26 cellular contexts compared by ENCODE assay signal in the genomic region with DNA sequence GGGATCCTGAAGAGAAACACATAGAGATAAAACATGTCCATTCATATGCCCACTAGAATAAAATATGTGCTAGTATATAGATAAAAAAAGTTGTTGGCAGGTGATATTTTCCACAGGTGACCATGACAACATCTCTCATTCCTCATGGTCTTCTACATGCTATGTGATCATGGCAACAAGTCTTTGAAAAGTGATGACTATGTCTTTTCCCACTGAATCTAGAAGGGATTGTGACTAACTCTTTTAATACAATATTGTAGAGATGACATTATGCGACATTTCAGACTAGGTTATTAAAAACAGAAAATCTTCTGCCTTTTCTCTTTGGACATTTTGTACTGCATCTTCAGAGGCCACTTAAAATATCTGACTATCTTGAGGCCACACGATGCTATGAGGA.
"Had no signal": no experiment of that assay in that cellular context is flagged by ENCODE, and none has a peak within 500 bp of the region (broad histone marks: within the 10 kb centered on the region; RNA-seq: fewer than 3 reads in every experiment).

No MANE protein-coding gene starts in this region.

- H3K4me3 ChIP-seq: coronary artery, dorsolateral prefrontal cortex, esophagus muscularis mucosa, gastroesophageal sphincter, heart left ventricle, hepatocyte, left lung, lower lobe of right lung, mucosa of descending colon had no signal

- H3K4me1 Mint-ChIP-seq: immature natural killer cell, mesothelial cell of epicardium, naive B cell had no signal

- H3K4me2 ChIP-seq: hepatocyte had no signal

- H3K27me3 ChIP-seq: dorsolateral prefrontal cortex, esophagus muscularis mucosa, foreskin keratinocyte, gastroesophageal sphincter, heart left ventricle, hepatocyte, left lung had no signal

- H3K9me3 ChIP-seq: gastroesophageal sphincter, heart left ventricle, left lung, lower lobe of right lung, mucosa of descending colon had no signal

- H3K36me3 ChIP-seq: esophagus muscularis mucosa, gastroesophageal sphincter, heart left ventricle, left lung, lower lobe of right lung had no signal

- H3K4me3 Mint-ChIP-seq: immature natural killer cell, mesothelial cell of epicardium, naive B cell had no signal

- H3K4me1 ChIP-seq: esophagus muscularis mucosa, foreskin keratinocyte, gastroesophageal sphincter, heart left ventricle, left lung, lower lobe of right lung had no signal

- H3K27me3 Mint-ChIP-seq: naive B cell had no signal

- ATAC-seq: foreskin keratinocyte, gastroesophageal sphincter, heart left ventricle, left cardiac atrium, left lung, left ventricle myocardium superior, lower lobe of right lung, mucosa of descending colon had no signal

- H3K36me3 Mint-ChIP-seq: immature natural killer cell, mesothelial cell of epicardium, naive B cell had no signal

- FAIRE-seq: colon, endothelial cell of umbilical vein, frontal cortex, kidney had no signal

- H3K27ac Mint-ChIP-seq: immature natural killer cell, mesothelial cell of epicardium, naive B cell had no signal

- H2AFZ ChIP-seq: hepatocyte had no signal

- DNase-seq: dermis blood vessel endothelial cell; dorsolateral prefrontal cortex; effector CD4-positive, alpha-beta T cell; effector memory CD4-positive, alpha-beta T cell; foreskin keratinocyte; heart left ventricle; hypothalamus; immature natural killer cell; islet precursor cell; kidney; kidney glomerular epithelial cell; left cardiac atrium; left lung; left ventricle myocardium superior; lower lobe of right lung; mesenchymal stem cell; mucosa of descending colon; naive B cell had no signal

- H3K27ac ChIP-seq: coronary artery, dorsolateral prefrontal cortex, esophagus muscularis mucosa, foreskin keratinocyte, gastroesophageal sphincter, heart left ventricle, hepatocyte, left lung, lower lobe of right lung had no signal

- H3K79me2 ChIP-seq: hepatocyte had no signal
